Comparison of ENCODE assay signal across 8 cellular contexts in the genomic region with DNA sequence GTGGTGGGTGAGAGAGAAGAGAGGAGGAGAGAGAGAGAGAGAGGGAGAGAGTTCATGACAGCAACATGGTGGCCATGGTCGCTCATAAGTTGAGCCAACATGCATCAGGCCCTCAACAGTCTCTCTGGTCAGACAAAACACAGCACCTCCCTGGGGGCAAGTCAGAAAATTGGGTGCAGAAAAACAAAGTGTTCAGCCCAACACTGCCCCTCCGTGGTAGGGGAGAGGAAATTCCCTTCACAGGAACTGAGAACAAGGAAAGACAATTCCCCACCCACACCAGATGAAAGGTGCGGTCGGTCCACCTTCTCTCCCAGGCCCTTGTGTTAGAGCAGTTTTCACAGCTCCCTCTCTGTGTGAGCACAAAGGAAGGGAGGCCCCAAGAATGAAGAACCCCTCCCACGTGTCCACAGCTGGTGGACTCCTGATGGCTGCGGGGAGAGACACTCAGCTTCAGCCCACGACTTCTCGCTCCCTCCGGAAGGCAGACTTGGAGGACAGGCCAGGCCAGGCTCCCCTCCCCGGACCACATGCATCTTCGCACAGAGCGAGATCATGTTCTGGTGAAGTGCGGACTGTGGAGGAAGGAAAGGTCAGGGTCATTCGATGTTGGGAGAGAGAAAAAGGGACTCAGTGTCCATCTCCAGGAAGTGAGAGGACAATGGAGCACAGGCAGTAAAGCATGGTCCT.
A peak's percentile ranks its signal among the peaks of the same experiment; 100 is the strongest.
DNase-seq lines count a peak whose midpoint lies in the region; ATAC-seq and TF ChIP-seq lines count a peak whose summit lies in the region.

No MANE protein-coding gene starts in this region.

- H3K4me3 ChIP-seq in GM12865 (ENCODE audit: low read depth, low read length) (no peak overlapping the region), transverse colon (no peak overlapping the region)

- peak overlapping the region; percentile 97 for H3K27ac Mint-ChIP-seq in endothelial cell (ENCODE audit: unreplicated experiment)
- H3K27ac Mint-ChIP-seq in mesothelial cell of epicardium, result no peak overlapping the region

- DNase-seq in A172 (ENCODE audit: low spot score) (peak; percentile 76), GM12865 (ENCODE audit: low read depth) (peak; percentile 62), NCI-H2196 treated with DMSO at 0.1 percent for 48 hours (lab: John Stamatoyannopoulos, UW; ENCODE audit: unreplicated experiment) (peak; percentile 27), endothelial cell (ENCODE audit: low spot score) (peak; percentile 74), mesothelial cell of epicardium (ENCODE audit: low spot score in 2 of 2, unreplicated experiment in 2 of 2) (no peak), transverse colon (peak; percentile 67)
- peak; percentile 43 for DNase-seq in activated CD4-positive, alpha-beta T cell treated with anti-CD3 and anti-CD28 coated beads, Interleukin-2, amount 50 U/mL, for 1 hour

- no peaks in the 10 kb centered on the region for H3K36me3 ChIP-seq in transverse colon

- peaks cover 0 to 50% (median 23%) of the 10 kb centered on the region in 4 donors for H3K4me1 ChIP-seq in transverse colon

- no peak for ATAC-seq in HG02970 (IDR thresholded peaks at IDR 0.05; ENCODE audit: low FRiP score, unreplicated experiment)

- peak overlapping the region; percentile 80 for H3K4me3 Mint-ChIP-seq in endothelial cell (ENCODE audit: unreplicated experiment)
- H3K4me3 Mint-ChIP-seq in mesothelial cell of epicardium, result no peak overlapping the region

- TF ChIP-seq EP300 in transverse colon (IDR thresholded peaks at IDR 0.05; ENCODE audit: low read depth), result no peak

- peaks cover 3% of the 10 kb centered on the region for H3K36me3 Mint-ChIP-seq in endothelial cell (ENCODE audit: low read depth, unreplicated experiment)
- H3K36me3 Mint-ChIP-seq in mesothelial cell of epicardium, result no peaks in the 10 kb centered on the region

- intact Hi-C loops in transverse colon (cut with DNase I; ENCODE audit: low total_unique reads), result no loop called here

- TF ChIP-seq POLR2A in transverse colon (IDR thresholded peaks at IDR 0.05), result no peak

- H3K27me3 Mint-ChIP-seq in endothelial cell (ENCODE audit: unreplicated experiment) (peaks cover 10% of the 10 kb centered on the region), mesothelial cell of epicardium (ENCODE audit: low read depth) (no peaks in the 10 kb centered on the region)

- H3K4me1 Mint-ChIP-seq in endothelial cell (ENCODE audit: unreplicated experiment) (peaks cover 29% of the 10 kb centered on the region), mesothelial cell of epicardium (peaks cover 16% of the 10 kb centered on the region)

- TF ChIP-seq CTCF in GM12865 (IDR thresholded peaks at IDR 0.05; ENCODE audit: insufficient read depth, low read depth, low read length, missing control alignments), result peak; percentile 72
- peak; percentile 72 for TF ChIP-seq CTCF in endothelial cell (IDR thresholded peaks at IDR 0.05; ENCODE audit: unreplicated experiment)
- TF ChIP-seq CTCF in mesothelial cell of epicardium (IDR thresholded peaks at IDR 0.05; ENCODE audit: unreplicated experiment), result peak; percentile 44
- TF ChIP-seq CTCF in transverse colon (IDR thresholded peaks at IDR 0.05), result peak; percentile 48 to 73 (median 62)

- no peaks in the 10 kb centered on the region for H3K27me3 ChIP-seq in transverse colon

- in situ Hi-C loops in transverse colon (cut with MboI; ENCODE audit: low pct_ligation_motif_present in 1 of 4, low pct_unique_long_range_greater_than_20kb in 1 of 4, low sequenced_read_pairs in 3 of 4), result loop anchor here in 1 of 4 donors (25.0 kb wide), 1 partner anchor 590 kb away; a partner anchor contains a TSS

- H3K27ac ChIP-seq in transverse colon, result no peak overlapping the region

- no peaks in the 10 kb centered on the region for H3K9me3 ChIP-seq in transverse colon

- WGBS in transverse colon (ENCODE audit: low coverage in 1 of 2), 2 donors, result 48 to 67% methylated on average over 1 to 14 of the region's 14 CpGs

- no peaks in the 10 kb centered on the region for H3K9me3 Mint-ChIP-seq in endothelial cell (ENCODE audit: unreplicated experiment)
- no peaks in the 10 kb centered on the region for H3K9me3 Mint-ChIP-seq in mesothelial cell of epicardium

Comparison
In these comparisons a context has a peak if more than half of its experiments do, and no peak if none do; other contexts are left out.
1. DNase-seq: peak in A172 (single experiment), GM12865 (single experiment), NCI-H2196 treated with DMSO at 0.1 percent for 48 hours (single experiment), activated CD4-positive, alpha-beta T cell treated with anti-CD3 and anti-CD28 coated beads, Interleukin-2, amount 50 U/mL, for 1 hour (single experiment), endothelial cell (single experiment) and transverse colon (single experiment); none in mesothelial cell of epicardium (0 of 2).
2. Peak in every context shown above with its lines, with median percentiles within 50 percentile points of each other: CTCF ChIP-seq.